ENCODE assay signal across 1 cellular context in the genomic region with DNA sequence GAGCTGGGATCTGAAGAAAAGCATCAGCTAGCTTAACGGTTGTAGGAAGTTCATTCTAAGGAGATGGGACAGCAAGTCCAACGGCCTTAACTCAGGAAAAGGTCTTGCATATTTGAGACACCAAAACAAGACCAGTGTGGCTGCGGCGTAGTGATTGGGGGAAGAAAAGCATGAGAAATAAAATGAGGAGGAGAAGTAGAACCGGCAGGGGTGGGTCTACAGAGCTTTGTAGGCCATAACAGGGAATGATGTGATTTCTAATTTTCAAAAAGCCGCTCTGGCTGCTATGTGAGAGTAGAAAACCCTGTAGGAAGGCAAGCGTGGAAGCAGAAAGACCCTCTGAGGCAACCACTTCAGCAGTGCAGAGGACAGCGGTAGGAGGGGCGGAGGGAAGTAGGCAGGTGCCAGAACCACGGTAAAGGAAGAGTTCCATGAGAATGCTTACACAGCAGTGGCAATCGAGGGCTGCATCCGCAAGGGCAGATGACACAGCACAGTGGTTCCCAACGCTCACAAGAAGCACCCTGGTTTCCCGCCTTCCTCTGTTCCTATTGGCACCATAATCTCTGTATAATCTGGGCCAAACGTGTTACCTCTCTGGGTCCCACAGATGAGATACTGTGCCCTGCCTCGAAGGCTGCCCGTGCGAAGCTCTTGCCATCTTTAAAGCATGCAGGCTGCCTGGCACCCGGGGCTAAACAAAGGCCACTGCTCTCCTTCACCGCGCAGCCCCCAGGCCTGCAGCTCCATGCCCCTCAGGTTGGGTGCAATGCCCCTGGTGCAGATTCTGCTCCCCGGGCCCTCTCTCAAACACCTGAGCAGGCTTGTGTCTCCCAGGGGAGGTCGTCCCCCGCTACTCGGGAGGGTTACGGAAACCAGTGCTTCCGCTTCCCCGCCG.
TF ChIP-seq lines count a peak whose summit lies in the region.

No MANE protein-coding gene starts in this region.

TF ChIP-seq in K562, 482 proteins besides CTCF, POLR2A, EP300 and RAD21 (continued from another document):
- TF ChIP-seq, protein P1, sequence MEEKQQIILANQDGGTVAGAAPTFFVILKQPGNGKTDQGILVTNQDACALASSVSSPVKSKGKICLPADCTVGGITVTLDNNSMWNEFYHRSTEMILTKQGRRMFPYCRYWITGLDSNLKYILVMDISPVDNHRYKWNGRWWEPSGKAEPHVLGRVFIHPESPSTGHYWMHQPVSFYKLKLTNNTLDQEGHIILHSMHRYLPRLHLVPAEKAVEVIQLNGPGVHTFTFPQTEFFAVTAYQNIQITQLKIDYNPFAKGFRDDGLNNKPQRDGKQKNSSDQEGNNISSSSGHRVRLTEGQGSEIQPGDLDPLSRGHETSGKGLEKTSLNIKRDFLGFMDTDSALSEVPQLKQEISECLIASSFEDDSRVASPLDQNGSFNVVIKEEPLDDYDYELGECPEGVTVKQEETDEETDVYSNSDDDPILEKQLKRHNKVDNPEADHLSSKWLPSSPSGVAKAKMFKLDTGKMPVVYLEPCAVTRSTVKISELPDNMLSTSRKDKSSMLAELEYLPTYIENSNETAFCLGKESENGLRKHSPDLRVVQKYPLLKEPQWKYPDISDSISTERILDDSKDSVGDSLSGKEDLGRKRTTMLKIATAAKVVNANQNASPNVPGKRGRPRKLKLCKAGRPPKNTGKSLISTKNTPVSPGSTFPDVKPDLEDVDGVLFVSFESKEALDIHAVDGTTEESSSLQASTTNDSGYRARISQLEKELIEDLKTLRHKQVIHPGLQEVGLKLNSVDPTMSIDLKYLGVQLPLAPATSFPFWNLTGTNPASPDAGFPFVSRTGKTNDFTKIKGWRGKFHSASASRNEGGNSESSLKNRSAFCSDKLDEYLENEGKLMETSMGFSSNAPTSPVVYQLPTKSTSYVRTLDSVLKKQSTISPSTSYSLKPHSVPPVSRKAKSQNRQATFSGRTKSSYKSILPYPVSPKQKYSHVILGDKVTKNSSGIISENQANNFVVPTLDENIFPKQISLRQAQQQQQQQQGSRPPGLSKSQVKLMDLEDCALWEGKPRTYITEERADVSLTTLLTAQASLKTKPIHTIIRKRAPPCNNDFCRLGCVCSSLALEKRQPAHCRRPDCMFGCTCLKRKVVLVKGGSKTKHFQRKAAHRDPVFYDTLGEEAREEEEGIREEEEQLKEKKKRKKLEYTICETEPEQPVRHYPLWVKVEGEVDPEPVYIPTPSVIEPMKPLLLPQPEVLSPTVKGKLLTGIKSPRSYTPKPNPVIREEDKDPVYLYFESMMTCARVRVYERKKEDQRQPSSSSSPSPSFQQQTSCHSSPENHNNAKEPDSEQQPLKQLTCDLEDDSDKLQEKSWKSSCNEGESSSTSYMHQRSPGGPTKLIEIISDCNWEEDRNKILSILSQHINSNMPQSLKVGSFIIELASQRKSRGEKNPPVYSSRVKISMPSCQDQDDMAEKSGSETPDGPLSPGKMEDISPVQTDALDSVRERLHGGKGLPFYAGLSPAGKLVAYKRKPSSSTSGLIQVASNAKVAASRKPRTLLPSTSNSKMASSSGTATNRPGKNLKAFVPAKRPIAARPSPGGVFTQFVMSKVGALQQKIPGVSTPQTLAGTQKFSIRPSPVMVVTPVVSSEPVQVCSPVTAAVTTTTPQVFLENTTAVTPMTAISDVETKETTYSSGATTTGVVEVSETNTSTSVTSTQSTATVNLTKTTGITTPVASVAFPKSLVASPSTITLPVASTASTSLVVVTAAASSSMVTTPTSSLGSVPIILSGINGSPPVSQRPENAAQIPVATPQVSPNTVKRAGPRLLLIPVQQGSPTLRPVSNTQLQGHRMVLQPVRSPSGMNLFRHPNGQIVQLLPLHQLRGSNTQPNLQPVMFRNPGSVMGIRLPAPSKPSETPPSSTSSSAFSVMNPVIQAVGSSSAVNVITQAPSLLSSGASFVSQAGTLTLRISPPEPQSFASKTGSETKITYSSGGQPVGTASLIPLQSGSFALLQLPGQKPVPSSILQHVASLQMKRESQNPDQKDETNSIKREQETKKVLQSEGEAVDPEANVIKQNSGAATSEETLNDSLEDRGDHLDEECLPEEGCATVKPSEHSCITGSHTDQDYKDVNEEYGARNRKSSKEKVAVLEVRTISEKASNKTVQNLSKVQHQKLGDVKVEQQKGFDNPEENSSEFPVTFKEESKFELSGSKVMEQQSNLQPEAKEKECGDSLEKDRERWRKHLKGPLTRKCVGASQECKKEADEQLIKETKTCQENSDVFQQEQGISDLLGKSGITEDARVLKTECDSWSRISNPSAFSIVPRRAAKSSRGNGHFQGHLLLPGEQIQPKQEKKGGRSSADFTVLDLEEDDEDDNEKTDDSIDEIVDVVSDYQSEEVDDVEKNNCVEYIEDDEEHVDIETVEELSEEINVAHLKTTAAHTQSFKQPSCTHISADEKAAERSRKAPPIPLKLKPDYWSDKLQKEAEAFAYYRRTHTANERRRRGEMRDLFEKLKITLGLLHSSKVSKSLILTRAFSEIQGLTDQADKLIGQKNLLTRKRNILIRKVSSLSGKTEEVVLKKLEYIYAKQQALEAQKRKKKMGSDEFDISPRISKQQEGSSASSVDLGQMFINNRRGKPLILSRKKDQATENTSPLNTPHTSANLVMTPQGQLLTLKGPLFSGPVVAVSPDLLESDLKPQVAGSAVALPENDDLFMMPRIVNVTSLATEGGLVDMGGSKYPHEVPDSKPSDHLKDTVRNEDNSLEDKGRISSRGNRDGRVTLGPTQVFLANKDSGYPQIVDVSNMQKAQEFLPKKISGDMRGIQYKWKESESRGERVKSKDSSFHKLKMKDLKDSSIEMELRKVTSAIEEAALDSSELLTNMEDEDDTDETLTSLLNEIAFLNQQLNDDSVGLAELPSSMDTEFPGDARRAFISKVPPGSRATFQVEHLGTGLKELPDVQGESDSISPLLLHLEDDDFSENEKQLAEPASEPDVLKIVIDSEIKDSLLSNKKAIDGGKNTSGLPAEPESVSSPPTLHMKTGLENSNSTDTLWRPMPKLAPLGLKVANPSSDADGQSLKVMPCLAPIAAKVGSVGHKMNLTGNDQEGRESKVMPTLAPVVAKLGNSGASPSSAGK (IDR thresholded peaks at IDR 0.05), result 0 out of 2 replicates have a peak, but pooled peaks have one; percentile 27
